1 cellular context compared by ENCODE assay signal in genomic region chr12:96263449-96263902, GRCh38.
TF ChIP-seq lines count a peak whose summit lies in the region.

No MANE protein-coding gene starts in this region.

TF ChIP-seq in HepG2, 621 proteins besides CTCF, POLR2A, EP300 and RAD21 (continued from another document and continues in another):
- TF ChIP-seq USF2 (IDR thresholded peaks at IDR 0.05; ENCODE audit: low read depth, low read length) (no peak), USF2 (CRISPR knock-in tag; IDR thresholded peaks at IDR 0.05; ENCODE audit: borderline replicate concordance) (no peak), CSRNP1 (CRISPR knock-in tag; IDR thresholded peaks at IDR 0.05) (no peak), ZNF569 (CRISPR knock-in tag; IDR thresholded peaks at IDR 0.05; ENCODE audit: borderline replicate concordance) (no peak), ZNF556 (CRISPR knock-in tag; IDR thresholded peaks at IDR 0.05; ENCODE audit: borderline replicate concordance) (peak; percentile 64; the same call in 1 of the 2 replicates), ZFP37 (CRISPR knock-in tag; IDR thresholded peaks at IDR 0.05; ENCODE audit: borderline replicate concordance) (no peak), GLI4 (CRISPR knock-in tag; IDR thresholded peaks at IDR 0.05; ENCODE audit: borderline replicate concordance) (no peak), ZBTB34 (CRISPR knock-in tag; IDR thresholded peaks at IDR 0.05) (no peak), RFX5 (IDR thresholded peaks at IDR 0.05; ENCODE audit: low read depth, low read length) (no peak), ZNF24 (IDR thresholded peaks at IDR 0.05) (no peak), HMG20A (CRISPR knock-in tag; IDR thresholded peaks at IDR 0.05; ENCODE audit: borderline replicate concordance) (peak; percentile 75; the same call in 1 of the 2 replicates), NR2F2 (IDR thresholded peaks at IDR 0.05; ENCODE audit: borderline replicate concordance, low read depth) (peak; percentile 68; the same call in 1 of the 2 replicates), ZNF513 (CRISPR knock-in tag; conservative IDR thresholded peaks at IDR 0.05) (no peak), ZBTB49 (CRISPR knock-in tag; IDR thresholded peaks at IDR 0.05; ENCODE audit: borderline replicate concordance) (no peak), MTF1 (CRISPR knock-in tag; IDR thresholded peaks at IDR 0.05) (no peak), DPF2 (CRISPR knock-in tag; IDR thresholded peaks at IDR 0.05; ENCODE audit: borderline replicate concordance, low read depth) (0 out of 2 replicates have a peak, but pooled peaks have one; percentile 46), BORCS8-MEF2B (CRISPR knock-in tag; IDR thresholded peaks at IDR 0.05) (no peak), MZF1 (CRISPR knock-in tag; IDR thresholded peaks at IDR 0.05; ENCODE audit: borderline replicate concordance) (no peak), ZNF318 (CRISPR knock-in tag; IDR thresholded peaks at IDR 0.05) (no peak), RCOR2 (CRISPR knock-in tag; IDR thresholded peaks at IDR 0.05) (peak; percentile 77), ZNF547 (CRISPR knock-in tag; IDR thresholded peaks at IDR 0.05) (no peak), ZNF18 (CRISPR knock-in tag; IDR thresholded peaks at IDR 0.05; ENCODE audit: insufficient replicate concordance) (no peak), HIVEP1 (CRISPR knock-in tag; IDR thresholded peaks at IDR 0.05) (no peak), ZNF580 (CRISPR knock-in tag; IDR thresholded peaks at IDR 0.05; ENCODE audit: borderline replicate concordance, low read depth) (no peak), MIER3 (CRISPR knock-in tag; IDR thresholded peaks at IDR 0.05; ENCODE audit: borderline replicate concordance) (peak; percentile 76; the same call in 1 of the 2 replicates), GATAD2A (CRISPR knock-in tag; IDR thresholded peaks at IDR 0.05) (peak; percentile 69), ZBTB38 (CRISPR knock-in tag; IDR thresholded peaks at IDR 0.05) (no peak)
